In genomic region chr4:180197471-180197870, GRCh38 we compare ENCODE assay signal across 20 cellular contexts.
DNase-seq lines count a peak whose midpoint lies in the region; ATAC-seq and TF ChIP-seq lines count a peak whose summit lies in the region.
"Had no signal": no experiment of that assay in that cellular context is flagged by ENCODE, and none has a peak within 500 bp of the region (broad histone marks: within the 10 kb centered on the region; RNA-seq: fewer than 3 reads in every experiment).

No MANE protein-coding gene starts in this region.

- H3K4ac ChIP-seq in mesendoderm (ENCODE audit: low read depth, low read length), result no peak overlapping the region

- H3K18ac ChIP-seq in mesendoderm (ENCODE audit: low read length), result no peak overlapping the region

- H2BK5ac ChIP-seq in mesendoderm (ENCODE audit: low read length), result no peak overlapping the region

- H3K56ac ChIP-seq in mesendoderm (ENCODE audit: low read length), result no peak overlapping the region

- H3K9me3 ChIP-seq in BE2C, result no peaks in the 10 kb centered on the region
- H3K9me3 ChIP-seq in adipocyte (ENCODE audit: control insufficient read depth, low read length), result no peaks in the 10 kb centered on the region
- H3K9me3 ChIP-seq: A549, Caco-2 had no signal

- H2AK5ac ChIP-seq in mesendoderm (ENCODE audit: low read length), result no peak overlapping the region

- no peak for ATAC-seq in GM21723 (IDR thresholded peaks at IDR 0.05; ENCODE audit: unreplicated experiment)
- ATAC-seq: A549, HCT116, Right ventricle myocardium inferior had no signal

- no peaks in the 10 kb centered on the region for H3K79me2 ChIP-seq in mesendoderm (ENCODE audit: control insufficient read depth, insufficient read depth, low read length)

- no peak overlapping the region for H4K8ac ChIP-seq in mesendoderm (ENCODE audit: low read depth, low read length)

- H3K4me3 ChIP-seq in BE2C (ENCODE audit: low read depth, low read length) (no peak overlapping the region), adipocyte (ENCODE audit: low read length) (no peak overlapping the region), mesendoderm (ENCODE audit: low read length) (no peak overlapping the region)
- H3K4me3 ChIP-seq: A549, GM23248 had no signal

- H3K36me3 ChIP-seq in BE2C, result no peaks in the 10 kb centered on the region
- no peaks in the 10 kb centered on the region for H3K36me3 ChIP-seq in adipocyte (ENCODE audit: control insufficient read depth, insufficient read depth, low read length, severe bottlenecking)
- H3K36me3 ChIP-seq in mesendoderm (ENCODE audit: control insufficient read depth, insufficient read depth, low read length), result no peaks in the 10 kb centered on the region

- H4K5ac ChIP-seq in mesendoderm (ENCODE audit: low read length), result no peak overlapping the region

- H3K27me3 ChIP-seq in BE2C, result no peaks in the 10 kb centered on the region
- no peaks in the 10 kb centered on the region for H3K27me3 ChIP-seq in adipocyte (replicated peaks; ENCODE audit: control insufficient read depth, insufficient read depth, low read length)
- no peaks in the 10 kb centered on the region for H3K27me3 ChIP-seq in mesendoderm (ENCODE audit: insufficient read depth, low read length, poor library complexity)

- H3K9ac ChIP-seq in adipocyte (ENCODE audit: low read length), result no peak overlapping the region
- H3K9ac ChIP-seq in mesendoderm (ENCODE audit: low read length), result no peak overlapping the region
- H3K9ac ChIP-seq: GM23248 had no signal

- POLR2A ChIA-PET in HEK293T (lab: Yijun Ruan, JAX), result no interaction called here

- no peaks in the 10 kb centered on the region for H3K79me1 ChIP-seq in mesendoderm (ENCODE audit: low read length)

- CTCF ChIA-PET in HEK293T (lab: Yijun Ruan, JAX), result no interaction called here

- H3K23ac ChIP-seq in mesendoderm (ENCODE audit: low read length), result no peak overlapping the region

- H2BK120ac ChIP-seq in mesendoderm (ENCODE audit: low read depth, low read length), result no peak overlapping the region

- no CpG with 5 or more reads among the region's 6 CpGs for WGBS in mesendoderm (ENCODE audit: extremely low coverage, insufficient coverage, low lambda C conversion rate)

- DNase-seq in BE2C (peak; percentile 45), HEK293T (ENCODE audit: extremely low spot score) (peak; percentile 7), adipocyte (ENCODE audit: low read depth) (peak; percentile 45), mesendoderm (peak; percentile 27), HuH-7 (ENCODE audit: low spot score) (no peak), amniotic stem cell (lab: John Stamatoyannopoulos, UW) (no peak), glomerular visceral epithelial cell (ENCODE audit: extremely low spot score) (no peak)
- DNase-seq: CD4-positive, CD25-positive, alpha-beta regulatory T cell; GM23248; NCI-H1105; NCI-H1694; NCI-H2081; NCI-H2171 treated with DMSO at 0.1 percent for 48 hours; NCI-H524 treated with DMSO at 0.1 percent for 48 hours; OCI-M1 had no signal

- peaks cover 7% of the 10 kb centered on the region for H3K4me1 ChIP-seq in BE2C
- H3K4me1 ChIP-seq in adipocyte (ENCODE audit: control insufficient read depth, insufficient read depth, low read length), result no peaks in the 10 kb centered on the region
- no peaks in the 10 kb centered on the region for H3K4me1 ChIP-seq in mesendoderm (ENCODE audit: control insufficient read depth, low read depth, low read length)
- H3K4me1 ChIP-seq: A549, Caco-2 had no signal

- H3K27ac ChIP-seq in mesendoderm (ENCODE audit: low read depth, low read length), result no peak overlapping the region
- H3K27ac ChIP-seq: A549, GM23248 had no signal

- no peak overlapping the region for H2BK15ac ChIP-seq in mesendoderm (replicated peaks; ENCODE audit: low read depth)

- no peak for TF ChIP-seq CTCF in BE2C (IDR thresholded peaks at IDR 0.05; ENCODE audit: low read depth, low read length)

- H3K4me2 ChIP-seq in mesendoderm (ENCODE audit: low read length), result no peak overlapping the region
- H3K4me2 ChIP-seq: A549 had no signal

TF ChIP-seq in HEK293T, 16 proteins besides CTCF, POLR2A, EP300 and RAD21:
- TF ChIP-seq NFRKB (IDR thresholded peaks at IDR 0.05), result no peak
- TF ChIP-seq FOXA1 (IDR thresholded peaks at IDR 0.05), result no peak
- no peak for TF ChIP-seq BHLHE40 (IDR thresholded peaks at IDR 0.05; ENCODE audit: borderline replicate concordance)
- TF ChIP-seq TARDBP (IDR thresholded peaks at IDR 0.05), result no peak
- no peak for TF ChIP-seq CTBP1 (IDR thresholded peaks at IDR 0.05; ENCODE audit: borderline replicate concordance)
- TF ChIP-seq HDGF (IDR thresholded peaks at IDR 0.05; ENCODE audit: borderline replicate concordance), result no peak

Comparison
In these comparisons a context has a peak if more than half of its experiments do, and no peak if none do; other contexts are left out.
1. DNase-seq: peak in BE2C (single experiment), HEK293T (single experiment), adipocyte (single experiment) and mesendoderm (single experiment); none in HuH-7 (single experiment), amniotic stem cell (single experiment) and glomerular visceral epithelial cell (single experiment).